8 cellular contexts compared by ENCODE assay signal in the genomic region with DNA sequence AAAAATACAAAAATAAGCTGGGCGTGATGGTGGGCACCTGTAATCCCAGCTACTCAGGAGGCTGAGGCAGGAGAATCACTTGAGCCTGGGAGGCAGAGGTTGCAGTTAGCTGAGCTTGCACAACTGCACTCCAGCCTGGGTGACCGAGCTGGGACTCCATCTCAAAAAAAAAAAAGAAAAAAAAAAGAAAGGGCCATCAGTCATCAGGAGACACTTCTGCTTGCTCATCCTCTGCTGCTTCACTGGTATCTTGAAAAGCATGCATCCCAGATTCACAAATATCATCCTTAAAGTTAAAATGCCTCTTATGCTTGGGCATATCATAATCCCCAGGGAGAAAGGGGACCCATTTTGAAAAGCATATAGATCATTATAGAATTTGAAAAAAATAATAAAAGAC.
"Had no signal": no experiment of that assay in that cellular context is flagged by ENCODE, and none has a peak within 500 bp of the region (broad histone marks: within the 10 kb centered on the region; RNA-seq: fewer than 3 reads in every experiment).

No MANE protein-coding gene starts in this region.

- ATAC-seq: GM12878 had no signal

- FAIRE-seq: G401.6, GM12878, GM12891, GM12892, GM18507, GM19239 had no signal

- DNase-seq: GDM1, GF-D8 had no signal

- H3K4me3 ChIP-seq: GM12878 had no signal
